1 cellular context compared by ENCODE assay signal in the genomic region with DNA sequence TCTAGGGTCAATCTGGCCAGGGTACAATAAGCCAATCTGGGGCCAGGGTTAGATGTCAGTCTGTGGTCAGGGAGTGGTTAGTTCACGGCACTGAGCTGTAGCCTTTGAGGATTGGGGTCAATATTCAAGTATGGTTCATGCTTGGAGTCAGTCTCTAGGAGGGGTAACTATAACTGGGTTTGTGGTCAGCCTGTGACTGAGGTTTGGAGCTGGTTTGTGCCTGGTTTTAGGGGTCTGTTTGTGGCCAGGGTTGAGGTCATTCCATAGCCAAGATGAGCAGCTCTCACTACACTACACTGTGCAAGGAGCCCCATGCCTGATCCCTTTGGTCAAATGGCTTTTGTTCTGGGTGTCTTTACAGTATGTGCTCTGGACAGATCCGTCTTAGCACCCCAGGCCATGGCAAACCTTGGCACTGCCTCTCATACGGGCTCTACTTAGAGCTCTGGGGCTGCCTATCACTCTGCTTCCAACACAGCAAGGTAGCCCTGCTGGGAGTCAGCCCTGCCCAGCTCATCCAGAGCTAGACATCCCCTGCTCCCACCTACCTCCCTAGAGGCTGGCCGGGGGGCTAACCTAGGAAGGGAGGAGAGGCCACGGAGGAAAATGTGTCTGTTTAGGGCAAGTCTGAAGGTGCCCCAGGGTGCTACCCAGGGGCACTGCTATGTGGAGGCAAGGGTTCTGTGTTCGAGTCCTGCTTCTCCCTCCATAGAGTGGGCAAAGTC.
TF ChIP-seq lines count a peak whose summit lies in the region.

No MANE protein-coding gene starts in this region.

TF ChIP-seq in IMR-90, 13 proteins besides CTCF, POLR2A, EP300 and RAD21:
- TF ChIP-seq, protein P1, sequence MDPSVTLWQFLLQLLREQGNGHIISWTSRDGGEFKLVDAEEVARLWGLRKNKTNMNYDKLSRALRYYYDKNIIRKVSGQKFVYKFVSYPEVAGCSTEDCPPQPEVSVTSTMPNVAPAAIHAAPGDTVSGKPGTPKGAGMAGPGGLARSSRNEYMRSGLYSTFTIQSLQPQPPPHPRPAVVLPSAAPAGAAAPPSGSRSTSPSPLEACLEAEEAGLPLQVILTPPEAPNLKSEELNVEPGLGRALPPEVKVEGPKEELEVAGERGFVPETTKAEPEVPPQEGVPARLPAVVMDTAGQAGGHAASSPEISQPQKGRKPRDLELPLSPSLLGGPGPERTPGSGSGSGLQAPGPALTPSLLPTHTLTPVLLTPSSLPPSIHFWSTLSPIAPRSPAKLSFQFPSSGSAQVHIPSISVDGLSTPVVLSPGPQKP (IDR thresholded peaks at IDR 0.05; ENCODE audit: borderline replicate concordance, low read depth, low read length): no peak
- no peak for TF ChIP-seq FOS (IDR thresholded peaks at IDR 0.05; ENCODE audit: low read depth, low read length)
- TF ChIP-seq, protein P2, sequence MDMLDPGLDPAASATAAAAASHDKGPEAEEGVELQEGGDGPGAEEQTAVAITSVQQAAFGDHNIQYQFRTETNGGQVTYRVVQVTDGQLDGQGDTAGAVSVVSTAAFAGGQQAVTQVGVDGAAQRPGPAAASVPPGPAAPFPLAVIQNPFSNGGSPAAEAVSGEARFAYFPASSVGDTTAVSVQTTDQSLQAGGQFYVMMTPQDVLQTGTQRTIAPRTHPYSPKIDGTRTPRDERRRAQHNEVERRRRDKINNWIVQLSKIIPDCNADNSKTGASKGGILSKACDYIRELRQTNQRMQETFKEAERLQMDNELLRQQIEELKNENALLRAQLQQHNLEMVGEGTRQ (IDR thresholded peaks at IDR 0.05; ENCODE audit: low read depth, low read length): no peak
- no peak for TF ChIP-seq BHLHE40 (IDR thresholded peaks at IDR 0.05; ENCODE audit: low read depth, low read length)
- no peak for TF ChIP-seq NFE2L2 (IDR thresholded peaks at IDR 0.05; ENCODE audit: low read depth, low read length)
- TF ChIP-seq SMC3 (IDR thresholded peaks at IDR 0.05; ENCODE audit: low read depth, low read length): no peak
- TF ChIP-seq CEBPB (IDR thresholded peaks at IDR 0.05; ENCODE audit: low read depth, low read length): no peak
- TF ChIP-seq RCOR1 (IDR thresholded peaks at IDR 0.05; ENCODE audit: insufficient replicate concordance, low read length): no peak
